Comparison of ENCODE assay signal across 19 cellular contexts in genomic region chrX:48505481-48505880, GRCh38.
"Had no signal": no experiment of that assay in that cellular context is flagged by ENCODE, and none has a peak within 500 bp of the region (broad histone marks: within the 10 kb centered on the region; RNA-seq: fewer than 3 reads in every experiment).

No MANE protein-coding gene starts in this region.

- H3K27ac ChIP-seq: colonic mucosa, dorsolateral prefrontal cortex, testis, upper lobe of left lung had no signal

- FAIRE-seq: bronchial epithelial cell, keratinocyte, TTC549 had no signal

- DNase-seq: activated gamma-delta T cell treated with Interleukin-2 at 50 U/mL for 16 hours; activated T-cell treated with anti-CD3 and anti-CD28 coated beads, Interleukin-2, amount 50 U/mL, for 1 hour; colonic mucosa; effector memory CD8-positive, alpha-beta T cell; naive B cell; occipital lobe; retina; stimulated activated CD4-positive, alpha-beta T cell treated with anti-CD3 and anti-CD28 coated beads, Interleukin-2, amount 100 ng/mL, for 48 hours; stimulated activated CD8-positive, alpha-beta memory T cell treated with anti-CD3 and anti-CD28 coated beads, Interleukin-4, amount 100 ng/mL, for 48 hours; stimulated activated naive B cell treated with anti-CD40 and anti-IgM and Interleukin-4, amounts not matched to agents 10 μg/mL and 1 μg/mL and 100 μg/mL, for 72 hours; testis; upper lobe of left lung had no signal

- H3K4me3 ChIP-seq: colonic mucosa, dorsolateral prefrontal cortex, lung, testis, upper lobe of left lung had no signal

- ATAC-seq: activated naive CD4-positive, alpha-beta T cell treated with anti-CD3 and anti-CD28 coated beads, Interleukin-2, amount 50 U/mL, for 72 hours; effector memory CD8-positive, alpha-beta T cell; left lobe of liver; stimulated activated naive B cell treated with anti-CD40 and anti-IgM and Interleukin-4, amounts not matched to agents 10 μg/mL and 1 μg/mL and 100 μg/mL, for 72 hours had no signal

- H3K4me1 ChIP-seq: colonic mucosa, testis had no signal

- H3K9me3 ChIP-seq: colonic mucosa, testis had no signal
